In genomic region chr18:2086439-2086838, GRCh38 we compare ENCODE assay signal across 26 cellular contexts.
"Had no signal": no experiment of that assay in that cellular context is flagged by ENCODE, and none has a peak within 500 bp of the region (broad histone marks: within the 10 kb centered on the region; RNA-seq: fewer than 3 reads in every experiment).

No MANE protein-coding gene starts in this region.

- H3K27ac ChIP-seq: coronary artery, dorsolateral prefrontal cortex, esophagus muscularis mucosa, foreskin keratinocyte, gastroesophageal sphincter, hepatocyte, lower lobe of right lung had no signal

- H3K4me3 Mint-ChIP-seq: immature natural killer cell; memory B cell; naive thymus-derived CD4-positive, alpha-beta T cell had no signal

- H3K27ac Mint-ChIP-seq: immature natural killer cell; memory B cell; naive thymus-derived CD4-positive, alpha-beta T cell had no signal

- H3K36me3 Mint-ChIP-seq: immature natural killer cell; memory B cell; naive thymus-derived CD4-positive, alpha-beta T cell had no signal

- DNase-seq: dermis blood vessel endothelial cell; dorsolateral prefrontal cortex; effector CD4-positive, alpha-beta T cell; effector memory CD4-positive, alpha-beta T cell; foreskin keratinocyte; heart left ventricle; hypothalamus; immature natural killer cell; islet precursor cell; kidney; kidney glomerular epithelial cell; left colon; left ventricle myocardium superior; lower lobe of right lung; mesendoderm; midbrain; naive thymus-derived CD4-positive, alpha-beta T cell had no signal

- H3K9me3 Mint-ChIP-seq: immature natural killer cell, memory B cell had no signal

- H3K36me3 ChIP-seq: esophagus muscularis mucosa, gastroesophageal sphincter, heart left ventricle, lower lobe of right lung had no signal

- H3K79me2 ChIP-seq: hepatocyte had no signal

- H3K27me3 ChIP-seq: dorsolateral prefrontal cortex, esophagus muscularis mucosa, foreskin keratinocyte, gastroesophageal sphincter, heart left ventricle, hepatocyte had no signal

- H3K4me3 ChIP-seq: coronary artery, dorsolateral prefrontal cortex, esophagus muscularis mucosa, gastroesophageal sphincter, heart left ventricle, hepatocyte, lower lobe of right lung had no signal

- H3K4me1 ChIP-seq: esophagus muscularis mucosa, foreskin keratinocyte, gastroesophageal sphincter, lower lobe of right lung had no signal

- FAIRE-seq: colon, endothelial cell of umbilical vein, frontal cortex, kidney had no signal

- H2AFZ ChIP-seq: hepatocyte had no signal

- H3K4me2 ChIP-seq: hepatocyte had no signal

- H3K9me3 ChIP-seq: esophagus muscularis mucosa, gastroesophageal sphincter, heart left ventricle, lower lobe of right lung had no signal

- ATAC-seq: foreskin keratinocyte; gastroesophageal sphincter; heart left ventricle; left colon; left lobe of liver; left ventricle myocardium superior; lower lobe of right lung; naive thymus-derived CD4-positive, alpha-beta T cell had no signal
